28 cellular contexts compared by ENCODE assay signal in the genomic region with DNA sequence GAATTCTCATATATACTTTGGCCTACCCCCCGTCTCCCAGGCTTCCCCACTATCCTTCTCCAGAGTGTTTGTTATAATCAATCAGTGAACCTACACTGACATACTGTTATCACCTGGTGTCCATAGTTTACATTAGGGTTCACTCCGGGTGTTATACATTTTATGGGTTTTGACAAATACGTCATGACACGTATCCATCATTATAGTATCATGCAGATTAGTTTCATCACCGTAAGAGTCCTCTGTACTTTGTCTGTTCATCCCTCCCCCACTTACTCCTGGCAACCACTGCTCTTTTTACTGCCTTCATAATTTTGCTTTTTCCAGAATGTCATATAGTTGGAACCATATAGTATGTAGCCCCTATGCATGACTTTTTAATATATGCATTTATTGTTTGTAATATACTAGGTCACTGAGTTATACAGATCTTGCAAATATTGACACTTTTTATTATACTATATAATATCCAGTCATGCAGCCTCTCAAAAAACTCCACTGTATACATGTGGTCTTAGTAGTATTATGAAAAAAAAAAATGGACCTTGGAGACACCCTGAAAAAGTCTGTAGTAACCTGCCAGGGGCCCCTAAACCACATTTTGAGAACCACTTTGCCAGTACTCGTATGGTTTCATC.
"Had no signal": no experiment of that assay in that cellular context is flagged by ENCODE, and none has a peak within 500 bp of the region (broad histone marks: within the 10 kb centered on the region; RNA-seq: fewer than 3 reads in every experiment).

No MANE protein-coding gene starts in this region.

- H3K4me1 Mint-ChIP-seq: brain had no signal

- H3K27me3 ChIP-seq: cardiac muscle cell, Peyer's patch, SJCRH30 had no signal

- ATAC-seq: activated CD4-positive, alpha-beta T cell treated with anti-CD3 and anti-CD28 coated beads for 36 hours; activated naive CD8-positive, alpha-beta T cell treated with anti-CD3 and anti-CD28 coated beads, Interleukin-2, amount 50 U/mL, for 24 hours had no signal

- H3K4me3 Mint-ChIP-seq: activated CD4-positive, alpha-beta memory T cell treated with anti-CD3 and anti-CD28 coated beads, Interleukin-2, amount 10 ng/mL, durations not matched to agents 7 days and 5 days; activated CD4-positive, alpha-beta T cell treated with anti-CD3 and anti-CD28 coated beads for 36 hours; activated naive CD8-positive, alpha-beta T cell treated with anti-CD3 and anti-CD28 coated beads, Interleukin-2, amount 50 U/mL, for 24 hours; brain had no signal

- DNase-seq: activated CD4-positive, alpha-beta memory T cell treated with anti-CD3 and anti-CD28 coated beads, Interleukin-2, amount 10 ng/mL, durations not matched to agents 7 days and 5 days; activated CD4-positive, alpha-beta T cell treated with anti-CD3 and anti-CD28 coated beads for 36 hours; activated CD4-positive, alpha-beta T cell treated with anti-CD3 and anti-CD28 coated beads, Interleukin-2, amount 50 U/mL, for 1 hour; activated naive CD4-positive, alpha-beta T cell treated with anti-CD3 and anti-CD28 coated beads, Interleukin-2, amount 50 U/mL, for 16 hours; activated naive CD8-positive, alpha-beta T cell treated with anti-CD3 and anti-CD28 coated beads, Interleukin-2, amount 50 U/mL, for 24 hours; activated T-cell treated with anti-CD3 and anti-CD28 coated beads for 4 hours; amygdala; cerebellar nuclear complex; Kasumi-1; KBM-7; NCI-H1092; NCI-H1417 treated with DMSO at 0.1 percent for 48 hours; NCI-H1694 treated with DMSO at 0.1 percent for 48 hours; NCI-H2029 treated with DMSO at 0.1 percent for 48 hours; NCI-H345; NCI-H510A; NCI-H526 treated with DMSO at 0.1 percent for 48 hours; NK-92 treated with Interleukin-12 subunit alpha and Interleukin-12 subunit beta, amount 100 ng/mL, for 24 hours; OCI-M1; Peyer's patch; Right ventricle myocardium superior; SJCRH30; SK-N-SH; T-helper 1 cell; WERI-Rb-1 had no signal

- H3K4me1 ChIP-seq: Peyer's patch, SJCRH30 had no signal

- H3K9me3 ChIP-seq: Peyer's patch, SJCRH30, SK-N-SH had no signal

- H3K27ac Mint-ChIP-seq: activated CD4-positive, alpha-beta memory T cell treated with anti-CD3 and anti-CD28 coated beads, Interleukin-2, amount 10 ng/mL, durations not matched to agents 7 days and 5 days; activated CD4-positive, alpha-beta T cell treated with anti-CD3 and anti-CD28 coated beads for 36 hours; activated naive CD8-positive, alpha-beta T cell treated with anti-CD3 and anti-CD28 coated beads, Interleukin-2, amount 50 U/mL, for 24 hours had no signal

- H3K9me3 Mint-ChIP-seq: activated CD4-positive, alpha-beta memory T cell treated with anti-CD3 and anti-CD28 coated beads, Interleukin-2, amount 10 ng/mL, durations not matched to agents 7 days and 5 days; activated naive CD8-positive, alpha-beta T cell treated with anti-CD3 and anti-CD28 coated beads, Interleukin-2, amount 50 U/mL, for 24 hours; brain had no signal

- H3K4me3 ChIP-seq: cardiac muscle cell, Peyer's patch, SJCRH30 had no signal

- H3K27ac ChIP-seq: Peyer's patch, RWPE1, SJCRH30, WERI-Rb-1 had no signal

- H3K27me3 Mint-ChIP-seq: activated CD4-positive, alpha-beta memory T cell treated with anti-CD3 and anti-CD28 coated beads, Interleukin-2, amount 10 ng/mL, durations not matched to agents 7 days and 5 days; activated CD4-positive, alpha-beta T cell treated with anti-CD3 and anti-CD28 coated beads for 36 hours; activated naive CD8-positive, alpha-beta T cell treated with anti-CD3 and anti-CD28 coated beads, Interleukin-2, amount 50 U/mL, for 24 hours; brain had no signal
